Comparison of ENCODE assay signal across 1 cellular context in genomic region chr19:3098515-3099346, GRCh38.
TF ChIP-seq lines count a peak whose summit lies in the region.

No MANE protein-coding gene starts in this region.

TF ChIP-seq in endothelial cell of umbilical vein, 7 proteins besides CTCF, POLR2A, EP300 and RAD21 (continued from another document):
- no peak for TF ChIP-seq JUN (IDR thresholded peaks at IDR 0.05; ENCODE audit: borderline replicate concordance, insufficient read depth, insufficient read length, low read depth)
- no peak for TF ChIP-seq EZH2 (IDR thresholded peaks at IDR 0.05; ENCODE audit: borderline replicate concordance, low read depth, low read length, severe bottlenecking)
- TF ChIP-seq FOS (IDR thresholded peaks at IDR 0.05; ENCODE audit: borderline replicate concordance, insufficient read depth, low read length) = no peak
- no peak for TF ChIP-seq GATA2 (IDR thresholded peaks at IDR 0.05; ENCODE audit: insufficient read depth, insufficient read length, low read depth, low read length)
